In genomic region chr17:58669853-58670252, GRCh38 we compare ENCODE assay signal across 21 cellular contexts. TPM values are rescaled to one million over a fixed set of nuclear protein-coding genes. Genes with fewer than 3 reads are reported as not detected.
DNase-seq lines count a peak whose midpoint lies in the region; ATAC-seq and TF ChIP-seq lines count a peak whose summit lies in the region.
"Had no signal": no experiment of that assay in that cellular context is flagged by ENCODE, and none has a peak within 500 bp of the region (broad histone marks: within the 10 kb centered on the region; RNA-seq: fewer than 3 reads in every experiment).

No MANE protein-coding gene starts in this region.

- no peak overlapping the region for H4K91ac ChIP-seq in trophoblast cell (ENCODE audit: low read depth, low read length)

- H3K79me1 ChIP-seq in trophoblast cell (ENCODE audit: low read length) = peaks cover 2% of the 10 kb centered on the region

- H3K9me3 Mint-ChIP-seq in Caco-2 (ENCODE audit: unreplicated experiment) = no peaks in the 10 kb centered on the region
- H3K9me3 Mint-ChIP-seq: CD4-positive, alpha-beta T cell had no signal

- no CpG with 5 or more reads among the region's 6 CpGs for WGBS in trophoblast cell (ENCODE audit: extremely low coverage, insufficient coverage, insufficient read length)

- no peak overlapping the region for H3K14ac ChIP-seq in trophoblast cell (ENCODE audit: low read length)

- H2BK120ac ChIP-seq in trophoblast cell (ENCODE audit: insufficient read depth, low read length, poor library complexity) = no peak overlapping the region

- H3K4me3 ChIP-seq in Caco-2 (ENCODE audit: low read depth, low read length) = no peak overlapping the region
- no peak overlapping the region for H3K4me3 ChIP-seq in PC-9
- H3K4me3 ChIP-seq in fibroblast of pulmonary artery (replicated peaks; ENCODE audit: low read depth, low read length) = no peak overlapping the region
- H3K4me3 ChIP-seq in trophoblast cell (ENCODE audit: low read depth, low read length) = no peak overlapping the region
- H3K4me3 ChIP-seq in H7 (ENCODE audit: insufficient read depth, low read depth, low read length) = no peak overlapping the region
- H3K4me3 ChIP-seq in gastrocnemius medialis = no peak overlapping the region
- H3K4me3 ChIP-seq: BLaER1, HAP-1, SJSA1 had no signal

- H3K9ac ChIP-seq in trophoblast cell (ENCODE audit: low read length) = no peak overlapping the region
- H3K9ac ChIP-seq: BLaER1 had no signal

- BruUV-seq in Caco-2 (replicated peaks; lab: Mats Ljungman, UMichigan) (no TSS peak), PC-9 (replicated peaks; lab: Mats Ljungman, UMichigan) (no TSS peak)

- H3F3A ChIP-seq in PC-9 (ENCODE audit: insufficient read depth, low read depth) = peaks cover 34% of the 10 kb centered on the region

- TF ChIP-seq POLR2A in gastrocnemius medialis (IDR thresholded peaks at IDR 0.05) = no peak

- ATAC-seq in gastrocnemius medialis = no peak
- ATAC-seq: Right ventricle myocardium inferior had no signal

- intact Hi-C loops in Caco-2 (cut with micrococcal nuclease; ENCODE audit: unreplicated experiment) (no loop called here), PC-9 (cut with micrococcal nuclease; ENCODE audit: unreplicated experiment) (no loop called here), gastrocnemius medialis (cut with DNase I; ENCODE audit: low total_unique reads) (no loop called here)

- no peak for TF ChIP-seq CTCF in Caco-2 (IDR thresholded peaks at IDR 0.05; ENCODE audit: insufficient read depth in 1 of 2, low read depth in 1 of 2, low read length in 1 of 2, severe bottlenecking in 1 of 2, unreplicated experiment in 1 of 2)
- no peak for TF ChIP-seq CTCF in PC-9 (conservative IDR thresholded peaks at IDR 0.05)
- TF ChIP-seq CTCF in fibroblast of pulmonary artery (IDR thresholded peaks at IDR 0.05; ENCODE audit: low read length, missing control alignments) = no peak
- no peak for TF ChIP-seq CTCF in gastrocnemius medialis (IDR thresholded peaks at IDR 0.05 in 4 of 5, conservative IDR thresholded peaks at IDR 0.05 in 1 of 5)

- peaks cover 30% of the 10 kb centered on the region for H3K4me1 Mint-ChIP-seq in Caco-2 (ENCODE audit: low read depth, unreplicated experiment)

- H4K12ac ChIP-seq in trophoblast cell (ENCODE audit: low read depth, low read length) = no peak overlapping the region

- H3K9me2 ChIP-seq in PC-9 (ENCODE audit: insufficient read depth) = no peaks in the 10 kb centered on the region

- POLR2A ChIA-PET in Caco-2 (lab: Charles Lee) (interaction anchor here (0.5 to 1.4 kb wide), 3 partner anchors 12 to 38 kb away, joined by 4 to 8 read pairs (median 5); partner anchors contain the start of gene TEX14), PC-9 (lab: Charles Lee; ENCODE audit: unreplicated experiment) (interaction anchor here (0.6 to 0.7 kb wide), 2 partner anchors 22 to 38 kb away, joined by 3 read pairs; partner anchors contain the start of gene RAD51C)

- no peak overlapping the region for H4K8ac ChIP-seq in trophoblast cell (ENCODE audit: low read depth, low read length)

- H3K4me3 Mint-ChIP-seq in Caco-2 (ENCODE audit: unreplicated experiment) = no peak overlapping the region
- H3K4me3 Mint-ChIP-seq: CD4-positive, alpha-beta T cell had no signal

- DNase-seq in Caco-2 (no peak), PC-9 (no peak), fibroblast of pulmonary artery (ENCODE audit: low read depth) (peak; percentile 30), trophoblast cell (no peak), H7 (no peak), NCI-H1694 treated with DMSO at 0.1 percent for 48 hours (lab: John Stamatoyannopoulos, UW) (no peak), gastrocnemius medialis (no peak)
- DNase-seq: CD4-positive, alpha-beta T cell; COR-L47; DMS 273 treated with DMSO at 0.1 percent for 48 hours; DMS79 treated with DMSO at 0.1 percent for 48 hours; IMR-90; NCI-H1105 treated with DMSO at 0.1 percent for 48 hours; NCI-H2081; NCI-H2171 treated with DMSO at 0.1 percent for 48 hours; NCI-H446; NCI-H526 had no signal

- H3K4me1 ChIP-seq in Caco-2 (peaks cover 3% of the 10 kb centered on the region), PC-9 (replicated peaks; ENCODE audit: insufficient read depth) (peaks cover 44% of the 10 kb centered on the region), trophoblast cell (ENCODE audit: control insufficient read depth in 1 of 2, insufficient read depth in 2 of 2, low read length in 2 of 2) (peaks cover 9 to 11% of the 10 kb centered on the region in 2 experiments), gastrocnemius medialis (no peaks in the 10 kb centered on the region)
- H3K4me1 ChIP-seq: HAP-1 had no signal

- in situ Hi-C loops in gastrocnemius medialis (cut with MboI; ENCODE audit: low sequenced_read_pairs in 4 of 4) = loop anchor here in 1 of 4 donors (25.0 kb wide), 1 partner anchor 158 kb away; the partner anchor contains the start of gene MTMR4

- H3K4ac ChIP-seq in trophoblast cell (ENCODE audit: low read depth, low read length) = no peak overlapping the region

- no peak overlapping the region for H2BK5ac ChIP-seq in trophoblast cell (ENCODE audit: low read depth, low read length, poor library complexity)

- peak overlapping the region; percentile 74; the same call in 1 of the 2 replicates for H3K4me2 ChIP-seq in PC-9
- H3K4me2 ChIP-seq in trophoblast cell (ENCODE audit: low read length) = no peak overlapping the region
- H3K4me2 ChIP-seq: BLaER1 had no signal

- H3K27me3 ChIP-seq in Caco-2 (replicated peaks; ENCODE audit: control insufficient read depth, insufficient read depth, low read length) (no peaks in the 10 kb centered on the region), PC-9 (ENCODE audit: insufficient read depth, low read depth) (no peaks in the 10 kb centered on the region), trophoblast cell (ENCODE audit: insufficient read depth, low read length) (no peaks in the 10 kb centered on the region), H7 (ENCODE audit: control insufficient read depth, insufficient read depth, low read length) (no peaks in the 10 kb centered on the region), gastrocnemius medialis (peaks cover 0 to 3% (median 0%) of the 10 kb centered on the region in 3 donors)
- H3K27me3 ChIP-seq: BLaER1, SJSA1 had no signal

- no peak overlapping the region for H3K23ac ChIP-seq in trophoblast cell (ENCODE audit: low read length)

- H3K36me3 Mint-ChIP-seq in Caco-2 (ENCODE audit: insufficient read depth, unreplicated experiment) = no peaks in the 10 kb centered on the region

- no peaks in the 10 kb centered on the region for H3K9me3 ChIP-seq in Caco-2
- no peaks in the 10 kb centered on the region for H3K9me3 ChIP-seq in PC-9 (ENCODE audit: insufficient read depth, low read depth)
- H3K9me3 ChIP-seq in trophoblast cell (ENCODE audit: insufficient read depth, low read depth, low read length) = no peaks in the 10 kb centered on the region
- no peaks in the 10 kb centered on the region for H3K9me3 ChIP-seq in gastrocnemius medialis
- H3K9me3 ChIP-seq: BLaER1, HAP-1, SJSA1 had no signal

- CTCF ChIA-PET in Caco-2 (lab: Charles Lee) (no interaction called here), PC-9 (lab: Charles Lee) (interaction anchor here (0.7 kb wide), 1 partner anchor 19 kb away, joined by 3 read pairs; no protein-coding TSS in a partner anchor)

- H3K36me3 ChIP-seq in Caco-2 (ENCODE audit: control insufficient read depth, insufficient read depth, low read length) (no peaks in the 10 kb centered on the region), PC-9 (ENCODE audit: low read depth) (no peaks in the 10 kb centered on the region), trophoblast cell (ENCODE audit: control insufficient read depth in 1 of 2, insufficient read depth in 2 of 2, low read length in 2 of 2) (no peaks in the 10 kb centered on the region), H7 (replicated peaks; ENCODE audit: control insufficient read depth, insufficient read depth, low read length) (no peaks in the 10 kb centered on the region), gastrocnemius medialis (no peaks in the 10 kb centered on the region)
- H3K36me3 ChIP-seq: BLaER1, HAP-1, SJSA1 had no signal

- no peaks in the 10 kb centered on the region for H3K79me2 ChIP-seq in PC-9 (ENCODE audit: low read depth)
- no peaks in the 10 kb centered on the region for H3K79me2 ChIP-seq in trophoblast cell (ENCODE audit: control insufficient read depth, insufficient read depth, low read length, poor library complexity)

- H3K27me3 Mint-ChIP-seq in Caco-2 (ENCODE audit: insufficient read depth, unreplicated experiment) = no peaks in the 10 kb centered on the region

- H3K18ac ChIP-seq in trophoblast cell (ENCODE audit: low read length) = no peak overlapping the region

- peak overlapping the region; percentile 75 for H3K27ac ChIP-seq in PC-9
- no peak overlapping the region for H3K27ac ChIP-seq in trophoblast cell (ENCODE audit: low read depth, low read length)
- no peak overlapping the region for H3K27ac ChIP-seq in gastrocnemius medialis
- H3K27ac ChIP-seq: BLaER1, SJSA1 had no signal

- H3K27ac Mint-ChIP-seq in Caco-2 (ENCODE audit: unreplicated experiment) = peak overlapping the region; percentile 40
- H3K27ac Mint-ChIP-seq: CD4-positive, alpha-beta T cell had no signal

- no peaks in the 10 kb centered on the region for H4K20me1 ChIP-seq in PC-9 (ENCODE audit: insufficient read depth)
- H4K20me1 ChIP-seq: BLaER1 had no signal

- H2AFZ ChIP-seq in PC-9 (no peak overlapping the region), trophoblast cell (ENCODE audit: insufficient read depth, low read length, poor library complexity) (no peak overlapping the region)

- H2BK12ac ChIP-seq in trophoblast cell (ENCODE audit: low read length) = peak overlapping the region; percentile 65

- H2AK5ac ChIP-seq in trophoblast cell (ENCODE audit: low read length) = no peak overlapping the region

RNA-seq across cellular contexts. Expression of gene TEX14, which starts 22.0 kb away (rescaled TPM):
- total RNA-seq in Caco-2 (2022) (0.30 and 0.54 TPM in 2 replicates), PC-9 (2021) (0.28 and 0.55 TPM in 2 replicates), gastrocnemius medialis (not detected)
- polyA plus RNA-seq in trophoblast cell (2013) = 0.50 and 0.62 TPM in 2 replicates
- total RNA-seq in H7 (2014; rRNA removed; shearing (Covaris generic)) = 0.33 and 0.80 TPM in 2 replicates
- total RNA-seq: IMR-90 had no signal
- polyA plus RNA-seq: IMR-90 had no signal

RNA-seq across cellular contexts. Expression of gene RAD51C, which starts 22.5 kb away (rescaled TPM):
- total RNA-seq in Caco-2 (2022) = 59.0 and 61.2 TPM in 2 replicates
- total RNA-seq in PC-9 (2021) = 45.7 and 63.4 TPM in 2 replicates
- 19.0 and 22.8 TPM in 2 replicates for polyA plus RNA-seq in trophoblast cell (2013)
- total RNA-seq in H7 (2014; rRNA removed; shearing (Covaris generic)) = 16.5 and 19.3 TPM in 2 replicates
- 10 to 100 TPM in 2 of 4 donors, 1 to 10 TPM in 2; 6.4 to 18.7 (median 12.5) TPM for total RNA-seq in gastrocnemius medialis
